ENCODE assay signal across 8 cellular contexts in the genomic region with DNA sequence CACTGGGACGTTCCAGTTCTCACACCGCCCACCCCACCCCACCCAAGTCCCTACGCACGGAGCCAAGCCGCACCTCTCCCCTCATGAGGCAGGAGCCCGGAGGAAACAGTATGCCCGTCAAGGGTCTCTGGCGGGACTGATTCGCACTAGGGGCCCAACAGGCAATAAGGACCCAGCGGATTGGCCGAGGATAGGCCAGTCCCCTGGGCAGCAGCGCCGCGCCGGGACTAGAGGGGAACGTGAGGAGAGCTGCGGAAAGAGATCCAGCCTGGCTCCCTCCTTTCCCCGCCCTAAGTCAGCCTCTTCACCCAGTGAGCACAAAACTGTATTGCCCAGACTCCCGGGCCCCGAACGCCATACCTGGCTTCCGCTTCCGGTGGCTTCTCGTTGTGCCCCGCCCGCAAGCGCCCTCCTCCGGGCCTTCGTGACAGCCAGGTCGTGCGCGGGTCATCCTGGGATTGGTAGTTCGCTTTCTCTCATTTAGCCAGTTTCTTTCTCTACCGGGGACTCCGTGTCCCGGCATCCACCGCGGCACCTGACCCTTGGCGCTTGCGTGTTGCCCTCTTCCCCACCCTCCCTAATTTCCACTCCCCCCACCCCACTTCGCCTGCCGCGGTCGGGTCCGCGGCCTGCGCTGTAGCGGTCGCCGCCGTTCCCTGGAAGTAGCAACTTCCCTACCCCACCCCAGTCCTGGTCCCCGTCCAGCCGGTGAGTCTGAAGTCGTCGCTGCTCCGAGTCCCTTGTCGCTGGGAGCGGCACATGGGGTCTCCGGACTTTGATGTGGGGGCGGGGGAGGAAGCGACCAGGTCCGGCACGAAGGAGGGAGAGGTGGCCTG. TPM values are rescaled to one million over a fixed set of nuclear protein-coding genes. Genes with fewer than 3 reads are reported as not detected.
DNase-seq lines count a peak whose midpoint lies in the region; ATAC-seq, FAIRE-seq and TF ChIP-seq lines count a peak whose summit lies in the region.

A gene (plus strand): TSS at position 580 of the 836 bp plus-strand sequence. CDS start 752 bp downstream, outside the sequence.

- H3K27me3 Mint-ChIP-seq in T-cell = no peaks in the 10 kb centered on the region

- H3K4me3 ChIP-seq in heart left ventricle (peak within 1 kb of the TSS; percentile 64 to 95 (median 83)), upper lobe of right lung (peak within 1 kb of the TSS; percentile 63)

- H3K36me3 ChIP-seq in heart left ventricle (peaks cover 4 to 65% (median 57%) of the 10 kb centered on the region in 9 donors), upper lobe of right lung (peaks cover 55% of the 10 kb centered on the region)

- H3K4me1 ChIP-seq in heart left ventricle (peaks cover 9 to 60% (median 38%) of the 10 kb centered on the region in 12 donors), upper lobe of right lung (peaks cover 33% of the 10 kb centered on the region)

- no peaks in the 10 kb centered on the region for H3K9me3 Mint-ChIP-seq in T-cell

- FAIRE-seq in GM12891 (lab: Jason Lieb, UNC) = peak; percentile 88

- POLR2A ChIA-PET in T-cell (lab: Charles Lee) = interaction anchor here (0.6 to 1.2 kb wide), 4 partner anchors 14 to 197 kb away, joined by 4 to 11 read pairs (median 6); a partner anchor contains a TSS

- ATAC-seq in HG02840 (IDR thresholded peaks at IDR 0.05; ENCODE audit: low FRiP score, unreplicated experiment) = peak; percentile 79
- ATAC-seq in T-cell (replicated peaks in 1 of 4) = peak; percentile 87 to 93 (median 88)
- ATAC-seq in heart left ventricle = peak; percentile 90 to 94 (median 92)
- ATAC-seq in upper lobe of right lung = peak; percentile 94

- H3K27me3 ChIP-seq in heart left ventricle (no peaks in the 10 kb centered on the region), upper lobe of right lung (no peaks in the 10 kb centered on the region)

- peak within 1 kb of the TSS; percentile 94 to 97 (median 95) for H3K4me3 Mint-ChIP-seq in T-cell

- TF ChIP-seq CTCF in heart left ventricle (IDR thresholded peaks at IDR 0.05) (peak in 4 of 12 donors; percentile 18 to 41 (median 34)), upper lobe of right lung (IDR thresholded peaks at IDR 0.05) (peak; percentile 21)

- CTCF ChIA-PET in T-cell (lab: Charles Lee) = interaction anchor here (0.5 to 1.2 kb wide), 7 partner anchors 13 to 220 kb away, joined by 3 to 10 read pairs (median 3); a partner anchor contains a TSS

- H3K36me3 Mint-ChIP-seq in T-cell = peaks cover 43% of the 10 kb centered on the region

- intact Hi-C loops in heart left ventricle (cut with DNase I) = loop anchor here in 3 of 10 donors (1.0 to 10.0 kb wide), 5 partner anchors 45 to 509 kb away; a partner anchor contains a TSS
- intact Hi-C loops in posterior vena cava (cut with DNase I) = no loop called here
- intact Hi-C loops in upper lobe of right lung (cut with DNase I) = no loop called here

- H3K9me3 ChIP-seq in heart left ventricle (no peaks in the 10 kb centered on the region), upper lobe of right lung (no peaks in the 10 kb centered on the region)

- peaks cover 57 to 69% (median 64%) of the 10 kb centered on the region in 3 donors for H3K4me1 Mint-ChIP-seq in T-cell

- TF ChIP-seq POLR2A in GM12891 (IDR thresholded peaks at IDR 0.05; ENCODE audit: low read depth, low read length) (peak; percentile 95), heart left ventricle (IDR thresholded peaks at IDR 0.05) (peak in 1 of 2 donors; percentile 56)

- DNase-seq in GM12891 (ENCODE audit: insufficient read length, low spot score) = peak; percentile 97
- peak; percentile 92 for DNase-seq in NCI-H1436 treated with DMSO at 0.1 percent for 48 hours (lab: John Stamatoyannopoulos, UW)
- peak; percentile 94 to 99 (median 98) for DNase-seq in T-cell
- DNase-seq in heart left ventricle = peak; percentile 99
- peak; percentile 99 for DNase-seq in posterior vena cava (ENCODE audit: low spot score)
- DNase-seq in upper lobe of right lung = peak; percentile 99

- H3K27ac Mint-ChIP-seq in T-cell = peak within 1 kb of the TSS; percentile 98 to 99

- 0% methylated on average over 62 to 63 of the region's 63 CpGs for WGBS in adipose tissue, 3 donors
- 0 to 1% (median 0%) methylated on average over 58 to 63 of the region's 63 CpGs for WGBS in heart left ventricle, 4 donors

- H3K27ac ChIP-seq in adipose tissue (ENCODE audit: low read depth, low read length) (peak within 1 kb of the TSS; percentile 79), heart left ventricle (peak within 1 kb of the TSS; percentile 83 to 97 (median 95)), upper lobe of right lung (peak within 1 kb of the TSS; percentile 93)

TF ChIP-seq in GM12891, 5 proteins besides CTCF, POLR2A, EP300 and RAD21:
- peak; percentile 73 for TF ChIP-seq TAF1 (IDR thresholded peaks at IDR 0.05; ENCODE audit: low read depth, low read length)
- peak; percentile 11; the same call in 1 of the 2 replicates for TF ChIP-seq SPI1 (IDR thresholded peaks at IDR 0.05; ENCODE audit: low read depth, low read length)
- TF ChIP-seq POU2F2 (IDR thresholded peaks at IDR 0.05; ENCODE audit: low read depth, low read length) = peak; percentile 44; the same call in 1 of the 2 replicates
- TF ChIP-seq PAX5 (IDR thresholded peaks at IDR 0.05; ENCODE audit: insufficient read depth, low read length, severe bottlenecking) = no peak
- TF ChIP-seq POLR2AphosphoS5 (IDR thresholded peaks at IDR 0.05; ENCODE audit: low read depth, low read length) = peak; percentile 95

RNA-seq across cellular contexts. Expression of the gene that starts here (rescaled TPM):
- 322 TPM for polyA plus RNA-seq in GM12891 (2012; ENCODE audit: low read depth, missing spikeins)
- 100 to 1,000 TPM in 4 of 5 donors, 10 to 100 TPM in 1; 98.4 to 129 (median 126) TPM for total RNA-seq in T-cell
- polyA plus RNA-seq in adipose tissue = 100 to 1,000 TPM; 103 to 186 (median 172) TPM
- 100 to 1,000 TPM; 111 to 323 (median 116) TPM for total RNA-seq in heart left ventricle
- polyA plus RNA-seq in heart left ventricle = 100 to 1,000 TPM; 124 to 203 TPM
- total RNA-seq in posterior vena cava = 10 to 100 TPM; 85.2 to 90.4 TPM
- total RNA-seq in upper lobe of right lung = 114 TPM

Comparison
In these comparisons a context has a peak if more than half of its experiments do, and no peak if none do; other contexts are left out.
1. Peak in every context shown above with its lines: DNase-seq, ATAC-seq, H3K4me3 ChIP-seq and H3K27ac ChIP-seq.